Comparison of ENCODE assay signal across 16 cellular contexts in genomic region chr15:51497806-51498205, GRCh38.
DNase-seq lines count a peak whose midpoint lies in the region; ATAC-seq and TF ChIP-seq lines count a peak whose summit lies in the region.
"Had no signal": no experiment of that assay in that cellular context is flagged by ENCODE, and none has a peak within 500 bp of the region (broad histone marks: within the 10 kb centered on the region; RNA-seq: fewer than 3 reads in every experiment).

No MANE protein-coding gene starts in this region.

- no peak overlapping the region for H2BK15ac ChIP-seq in mesendoderm (replicated peaks; ENCODE audit: low read depth)

- H3K23ac ChIP-seq in mesendoderm (ENCODE audit: low read length) = no peak overlapping the region

- H3K27me3 ChIP-seq in MG63 (no peaks in the 10 kb centered on the region), mesendoderm (ENCODE audit: insufficient read depth, low read length, poor library complexity) (no peaks in the 10 kb centered on the region)
- H3K27me3 ChIP-seq: BLaER1 had no signal

- ATAC-seq in GM19324 (IDR thresholded peaks at IDR 0.05; ENCODE audit: low FRiP score, unreplicated experiment) = no peak
- ATAC-seq in activated naive CD4-positive, alpha-beta T cell treated with anti-CD3 and anti-CD28 coated beads, Interleukin-2, amount 50 U/mL, for 72 hours = no peak
- ATAC-seq: HCT116 had no signal

- H2BK5ac ChIP-seq in mesendoderm (ENCODE audit: low read length) = no peak overlapping the region

- H3K9ac ChIP-seq in mesendoderm (ENCODE audit: low read length) = no peak overlapping the region
- H3K9ac ChIP-seq: BLaER1 had no signal

- H4K8ac ChIP-seq in mesendoderm (ENCODE audit: low read depth, low read length) = no peak overlapping the region

- no peaks in the 10 kb centered on the region for H3K79me1 ChIP-seq in mesendoderm (ENCODE audit: low read length)

- WGBS in mesendoderm (ENCODE audit: extremely low coverage, insufficient coverage, low lambda C conversion rate) = no CpG with 5 or more reads among the region's 3 CpGs

- no peak overlapping the region for H4K5ac ChIP-seq in mesendoderm (ENCODE audit: low read length)

- H2BK120ac ChIP-seq in mesendoderm (ENCODE audit: low read depth, low read length) = no peak overlapping the region

- no peaks in the 10 kb centered on the region for H3K9me3 Mint-ChIP-seq in activated naive CD4-positive, alpha-beta T cell treated with anti-CD3 and anti-CD28 coated beads, Interleukin-2, amount 50 U/mL, for 72 hours
- H3K9me3 Mint-ChIP-seq: CD8-positive, alpha-beta memory T cell had no signal

- no peak overlapping the region for H3K56ac ChIP-seq in mesendoderm (ENCODE audit: low read length)

- no peak overlapping the region for H3K18ac ChIP-seq in mesendoderm (ENCODE audit: low read length)

- H3K36me3 ChIP-seq in MG63 (peaks cover 10% of the 10 kb centered on the region), mesendoderm (ENCODE audit: control insufficient read depth, insufficient read depth, low read length) (no peaks in the 10 kb centered on the region)
- H3K36me3 ChIP-seq: BLaER1 had no signal

- no peaks in the 10 kb centered on the region for H3K79me2 ChIP-seq in mesendoderm (ENCODE audit: control insufficient read depth, insufficient read depth, low read length)

- H3K9me3 ChIP-seq in MG63 = no peaks in the 10 kb centered on the region
- H3K9me3 ChIP-seq: BLaER1, Caco-2 had no signal

- H3K27ac Mint-ChIP-seq in activated naive CD4-positive, alpha-beta T cell treated with anti-CD3 and anti-CD28 coated beads, Interleukin-2, amount 50 U/mL, for 72 hours = no peak overlapping the region
- H3K27ac Mint-ChIP-seq: CD8-positive, alpha-beta memory T cell had no signal

- H3K36me3 Mint-ChIP-seq in activated naive CD4-positive, alpha-beta T cell treated with anti-CD3 and anti-CD28 coated beads, Interleukin-2, amount 50 U/mL, for 72 hours = no peaks in the 10 kb centered on the region

- TF ChIP-seq CTCF in choroid plexus epithelial cell (conservative IDR thresholded peaks at IDR 0.05; ENCODE audit: low read depth, low read length) (no peak), GM20000 (IDR thresholded peaks at IDR 0.05; ENCODE audit: extremely low read depth, missing control alignments) (no peak)

- no peak overlapping the region for H3K27ac ChIP-seq in mesendoderm (ENCODE audit: low read depth, low read length)
- H3K27ac ChIP-seq: BLaER1 had no signal

- H3K4me2 ChIP-seq in mesendoderm (ENCODE audit: low read length) = no peak overlapping the region
- H3K4me2 ChIP-seq: BLaER1 had no signal

- H2AK5ac ChIP-seq in mesendoderm (ENCODE audit: low read length) = no peak overlapping the region

- peak; percentile 12 for DNase-seq in EL
- DNase-seq in MG63 = peak; percentile 48
- DNase-seq in choroid plexus epithelial cell (ENCODE audit: low read depth) = peak; percentile 6
- peak; percentile 46 for DNase-seq in mesendoderm
- DNase-seq in GM20000 (ENCODE audit: low spot score) = no peak
- no peak for DNase-seq in activated CD4-positive, alpha-beta T cell treated with anti-CD3 and anti-CD28 coated beads, Interleukin-2, amount 50 U/mL, for 4 hours
- DNase-seq in activated naive CD4-positive, alpha-beta T cell treated with anti-CD3 and anti-CD28 coated beads, Interleukin-2, amount 50 U/mL, for 72 hours (ENCODE audit: low spot score in 2 of 2) = no peak
- DNase-seq: AML-193; Caco-2; CD8-positive, alpha-beta memory T cell; DND-41; IMR-90; KBM-7 had no signal

- no peaks in the 10 kb centered on the region for H3K4me1 ChIP-seq in mesendoderm (ENCODE audit: control insufficient read depth, low read depth, low read length)

- H3K4ac ChIP-seq in mesendoderm (ENCODE audit: low read depth, low read length) = no peak overlapping the region

- no peak overlapping the region for H3K4me3 ChIP-seq in MG63
- H3K4me3 ChIP-seq in choroid plexus epithelial cell (ENCODE audit: low read depth, low read length) = no peak overlapping the region
- H3K4me3 ChIP-seq in mesendoderm (ENCODE audit: low read length) = no peak overlapping the region
- H3K4me3 ChIP-seq: BLaER1 had no signal

Comparison
In these comparisons a context has a peak if more than half of its experiments do, and no peak if none do; other contexts are left out.
1. DNase-seq: peak in EL (single experiment), MG63 (single experiment), choroid plexus epithelial cell (single experiment) and mesendoderm (single experiment); none in GM20000 (single experiment), activated CD4-positive, alpha-beta T cell treated with anti-CD3 and anti-CD28 coated beads, Interleukin-2, amount 50 U/mL, for 4 hours (0 of 2) and activated naive CD4-positive, alpha-beta T cell treated with anti-CD3 and anti-CD28 coated beads, Interleukin-2, amount 50 U/mL, for 72 hours (0 of 2).